ENCODE assay signal across 16 cellular contexts in the genomic region with DNA sequence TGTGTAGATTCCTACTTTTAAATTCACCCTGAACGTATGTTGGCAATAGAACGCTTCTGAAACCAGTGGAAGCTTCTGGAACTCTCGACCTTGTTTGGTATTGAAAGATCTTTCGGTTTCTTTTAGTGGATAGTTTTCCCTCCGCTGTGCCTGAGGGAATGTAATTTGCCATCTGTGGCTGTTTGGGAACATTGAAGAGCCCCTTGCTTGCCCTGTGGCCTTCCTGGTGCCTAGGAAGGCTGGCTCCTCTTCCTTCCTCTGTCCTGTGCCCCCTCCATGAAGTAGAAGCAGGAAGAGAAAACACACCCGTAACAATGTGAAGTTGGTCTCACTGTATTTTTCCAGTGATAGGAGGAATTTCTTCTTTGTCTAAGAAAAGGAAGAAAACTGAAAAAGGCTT.
A peak's percentile ranks its signal among the peaks of the same experiment; 100 is the strongest.
DNase-seq lines count a peak whose midpoint lies in the region; ATAC-seq, FAIRE-seq and TF ChIP-seq lines count a peak whose summit lies in the region.
"Had no signal": no experiment of that assay in that cellular context is flagged by ENCODE, and none has a peak within 500 bp of the region (broad histone marks: within the 10 kb centered on the region; RNA-seq: fewer than 3 reads in every experiment).

No MANE protein-coding gene starts in this region.

- no peak overlapping the region for H2BK5ac ChIP-seq in mesenchymal stem cell (ENCODE audit: low read depth, low read length, poor library complexity, severe bottlenecking)

- no peak overlapping the region for H2BK15ac ChIP-seq in mesenchymal stem cell (ENCODE audit: low read depth, poor library complexity, severe bottlenecking)

- no peak for FAIRE-seq in H54 (lab: Jason Lieb, UNC)

- no peak overlapping the region for H3K14ac ChIP-seq in mesenchymal stem cell (ENCODE audit: low read length in 2 of 2)

- H3K18ac ChIP-seq in mesenchymal stem cell (ENCODE audit: low read depth in 1 of 2, low read length in 2 of 2), result no peak overlapping the region

- TF ChIP-seq POLR2A in spleen (IDR thresholded peaks at IDR 0.05), result no peak
- no peak for TF ChIP-seq POLR2A in H54 (IDR thresholded peaks at IDR 0.05; ENCODE audit: low read depth, low read length)

- H2AFZ ChIP-seq in mesenchymal stem cell (ENCODE audit: low read depth, low read length), result no peak overlapping the region

- no peak overlapping the region for H3K4me2 ChIP-seq in mesenchymal stem cell (ENCODE audit: low read length, poor library complexity, severe bottlenecking)

- DNase-seq in EH (ENCODE audit: low read depth) (peak; percentile 52), dorsolateral prefrontal cortex (no peak), mesenchymal stem cell (no peak), spleen (no peak), H54 (ENCODE audit: insufficient read length, low spot score) (no peak)
- DNase-seq: activated CD4-positive, CD25-positive, alpha-beta regulatory T cell; activated CD8-positive, alpha-beta memory T cell treated with anti-CD3 and anti-CD28 coated beads, Interleukin-2, amount 50 U/mL, for 4 hours; central memory CD4-positive, alpha-beta T cell; NCI-H1436 treated with DMSO at 0.1 percent for 48 hours; NCI-H446; stimulated activated naive CD8-positive, alpha-beta T cell treated with anti-CD3 and anti-CD28 coated beads, Interleukin-15, amount 100 ng/mL, for 72 hours; T-helper 1 cell had no signal

- H2AK5ac ChIP-seq in mesenchymal stem cell (ENCODE audit: low read length, severe bottlenecking), result peak overlapping the region; percentile 54

- 94% methylated on average over 5 of the region's 6 CpGs for WGBS in mesenchymal stem cell
- 54 to 77% (median 66%) methylated on average over 6 of the region's 6 CpGs for WGBS in spleen, 5 donors

- no peak overlapping the region for H3K4ac ChIP-seq in mesenchymal stem cell (ENCODE audit: low read depth in 1 of 2, low read length in 2 of 2)

- peak overlapping the region in 15 of 59 donors; percentile 1 to 44 (median 16) for H3K4me3 ChIP-seq in dorsolateral prefrontal cortex
- H3K4me3 ChIP-seq in mesenchymal stem cell (ENCODE audit: insufficient read depth in 1 of 2, low read depth in 1 of 2, low read length in 2 of 2), result no peak overlapping the region
- peak overlapping the region in 2 of 8 donors; percentile 10 to 12 for H3K4me3 ChIP-seq in spleen

- no peak overlapping the region for H3K23ac ChIP-seq in mesenchymal stem cell (ENCODE audit: low read length in 2 of 2)

- no peak overlapping the region for H3K9ac ChIP-seq in mesenchymal stem cell (ENCODE audit: low read length)

- H4K8ac ChIP-seq in mesenchymal stem cell (ENCODE audit: low read length), result no peak overlapping the region

- H3K27ac ChIP-seq in dorsolateral prefrontal cortex (peak overlapping the region in 42 of 59 donors; percentile 1 to 82 (median 52)), mesenchymal stem cell (ENCODE audit: low read length, poor library complexity, severe bottlenecking) (no peak overlapping the region), spleen (peak overlapping the region; percentile 69 to 97 (median 91))

- TF ChIP-seq CTCF in dorsolateral prefrontal cortex (IDR thresholded peaks at IDR 0.05 in 54 of 56, conservative IDR thresholded peaks at IDR 0.05 in 2 of 56; ENCODE audit: low read depth in 1 of 56, partially characterized antibody in 56 of 56) (no peak), spleen (IDR thresholded peaks at IDR 0.05 in 8 of 11, conservative IDR thresholded peaks at IDR 0.05 in 3 of 11) (no peak)

- H3K9me3 ChIP-seq in mesenchymal stem cell (ENCODE audit: control insufficient read depth, low read length), result no peaks in the 10 kb centered on the region
- H3K9me3 ChIP-seq in spleen, result no peaks in the 10 kb centered on the region

- no peak overlapping the region for H2BK12ac ChIP-seq in mesenchymal stem cell (ENCODE audit: low read length in 2 of 2)

- H3K4me1 ChIP-seq in mesenchymal stem cell (ENCODE audit: control insufficient read depth, insufficient read depth, low read depth, low read length), result peaks cover 2% of the 10 kb centered on the region
- H3K4me1 ChIP-seq in spleen, result peaks cover 13 to 55% (median 27%) of the 10 kb centered on the region in 6 donors

- no peak for ATAC-seq in GM18517 (IDR thresholded peaks at IDR 0.05; ENCODE audit: unreplicated experiment)
- ATAC-seq in GM18502 (IDR thresholded peaks at IDR 0.05; ENCODE audit: poor library complexity, unreplicated experiment), result no peak
- no peak for ATAC-seq in GM21526 (IDR thresholded peaks at IDR 0.05; ENCODE audit: low FRiP score, unreplicated experiment)
- ATAC-seq: activated naive CD4-positive, alpha-beta T cell treated with anti-CD3 and anti-CD28 coated beads, Interleukin-2, amount 50 U/mL, for 72 hours; stimulated activated naive CD8-positive, alpha-beta T cell treated with anti-CD3 and anti-CD28 coated beads, Interleukin-15, amount 100 ng/mL, for 72 hours had no signal

- H3K79me1 ChIP-seq in mesenchymal stem cell (replicated peaks; ENCODE audit: low read length, poor library complexity, severe bottlenecking), result peaks cover 4% of the 10 kb centered on the region

- H3K27me3 ChIP-seq in dorsolateral prefrontal cortex, result no peaks in the 10 kb centered on the region
- H3K27me3 ChIP-seq in mesenchymal stem cell (ENCODE audit: control insufficient read depth in 1 of 2, insufficient read depth in 1 of 2, low read length in 2 of 2), result no peaks in the 10 kb centered on the region
- peaks cover 0 to 40% (median 19%) of the 10 kb centered on the region in 7 donors for H3K27me3 ChIP-seq in spleen (replicated peaks in 1 of 7)

- no peak overlapping the region for H2BK120ac ChIP-seq in mesenchymal stem cell (ENCODE audit: low read depth, low read length)

- H3K36me3 ChIP-seq in mesenchymal stem cell (ENCODE audit: control insufficient read depth in 1 of 2, insufficient read depth in 2 of 2, low read depth in 1 of 2, low read length in 2 of 2) (no peaks in the 10 kb centered on the region), spleen (no peaks in the 10 kb centered on the region)

- H4K91ac ChIP-seq in mesenchymal stem cell (ENCODE audit: low read length), result no peak overlapping the region

- intact Hi-C loops in dorsolateral prefrontal cortex (cut with DNase I), result loop anchor here (5.0 to 10.0 kb wide), 4 partner anchors 34 to 219 kb away; no protein-coding TSS in a partner anchor
- intact Hi-C loops in spleen (cut with DNase I; ENCODE audit: low total_unique reads), result no loop called here
